In genomic region chr3:195657475-195658372, GRCh38 we compare ENCODE assay signal across 8 cellular contexts.
A peak's percentile ranks its signal among the peaks of the same experiment; 100 is the strongest.
DNase-seq lines count a peak whose midpoint lies in the region; ATAC-seq and TF ChIP-seq lines count a peak whose summit lies in the region.
"Not testable (repeated sequence)": the region's sequence is repeated elsewhere in the genome, so short reads cannot be mapped to it uniquely, and the experiment has no call there.

No MANE protein-coding gene starts in this region.

- peak overlapping the region; percentile 72 for H3K4me3 ChIP-seq in GM12864 (ENCODE audit: low read depth, low read length)
- peak overlapping the region; percentile 55 for H3K4me3 ChIP-seq in Jurkat, Clone E6-1 (ENCODE audit: low read length)
- peak overlapping the region; percentile 33 for H3K4me3 ChIP-seq in iPS-11a (ENCODE audit: low read depth, low read length)

- intact Hi-C loops in posterior cingulate gyrus (cut with DNase I) = not testable (repeated sequence)

- H3K9me3 Mint-ChIP-seq in central memory CD8-positive, alpha-beta T cell = not testable (repeated sequence)

- not testable (repeated sequence) for TF ChIP-seq CTCF in GM12864 (IDR thresholded peaks at IDR 0.05; ENCODE audit: low read depth, low read length, missing control alignments)

- peak overlapping the region; percentile 93 for H3K27ac Mint-ChIP-seq in central memory CD8-positive, alpha-beta T cell (ENCODE audit: low read depth)

- peaks cover 17% of the 10 kb centered on the region for H3K4me1 Mint-ChIP-seq in central memory CD8-positive, alpha-beta T cell

- peak overlapping the region; percentile 85 for H3K4me3 Mint-ChIP-seq in central memory CD8-positive, alpha-beta T cell

- H3K27me3 Mint-ChIP-seq in central memory CD8-positive, alpha-beta T cell = not testable (repeated sequence)

- peak; percentile 82 for ATAC-seq in central memory CD8-positive, alpha-beta T cell (replicated peaks; ENCODE audit: extremely low read depth, poor library complexity, severe bottlenecking)
- ATAC-seq in stimulated activated naive CD8-positive, alpha-beta T cell treated with anti-CD3 and anti-CD28 coated beads, Interleukin-15, Interleukin-2, amounts not matched to agents 100 U/mL and 50 U/mL, for 24 hours = peak; percentile 93

- DNase-seq in GM12864 (ENCODE audit: low read depth) = not testable (repeated sequence)
- DNase-seq in HCEC 1CT = peak; percentile 56
- peak; percentile 63 for DNase-seq in Jurkat, Clone E6-1 (ENCODE audit: low read depth, low spot score)
- DNase-seq in activated CD4-positive, alpha-beta T cell treated with anti-CD3 and anti-CD28 coated beads, Interleukin-2, amount 50 U/mL, for 4 hours = peak; percentile 83 to 86
- DNase-seq in central memory CD8-positive, alpha-beta T cell (ENCODE audit: low spot score in 2 of 2) = peak; percentile 79 to 88
- peak; percentile 61 to 96 (median 84) for DNase-seq in posterior cingulate gyrus
- DNase-seq in stimulated activated naive CD8-positive, alpha-beta T cell treated with anti-CD3 and anti-CD28 coated beads, Interleukin-15, Interleukin-2, amounts not matched to agents 100 U/mL and 50 U/mL, for 24 hours = peak; percentile 93

- not testable (repeated sequence) for H3K36me3 Mint-ChIP-seq in central memory CD8-positive, alpha-beta T cell (ENCODE audit: insufficient read depth)
